In the genomic region with DNA sequence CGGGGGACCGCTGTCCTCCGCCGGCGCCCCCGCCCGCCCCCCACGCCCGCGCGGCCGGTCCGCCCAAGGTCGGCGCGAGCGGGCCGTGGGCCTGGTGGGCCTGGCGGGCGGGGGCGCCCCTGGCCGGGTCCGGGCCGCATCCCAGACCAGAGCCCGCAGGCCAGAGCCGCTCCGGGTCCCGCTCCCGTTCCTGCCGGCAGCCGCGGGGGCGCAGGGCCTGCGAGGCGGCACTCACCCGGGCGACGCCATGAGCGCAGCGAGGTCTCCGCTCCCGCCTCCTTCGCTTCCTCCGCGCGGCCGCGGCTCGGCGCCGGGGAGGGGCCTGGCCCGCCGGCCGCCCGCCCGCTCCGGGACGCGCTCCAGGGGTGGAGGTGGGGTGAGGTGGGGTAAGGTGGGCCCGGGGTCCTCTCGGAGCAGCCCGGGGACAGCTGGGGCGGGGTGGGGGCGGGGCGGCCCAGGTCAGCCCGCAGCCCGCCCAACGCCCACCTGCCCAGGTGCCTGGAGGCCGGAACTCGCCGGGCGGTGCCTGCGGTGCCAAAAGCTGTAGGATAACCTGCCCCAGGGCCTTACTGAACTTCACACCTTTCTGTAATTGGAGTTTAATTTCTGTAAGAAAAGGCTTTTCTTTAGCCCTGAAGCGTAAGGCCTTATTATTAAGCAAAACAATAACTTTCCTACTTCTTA, we compare ENCODE assay signal across 1 cellular context.
TF ChIP-seq lines count a peak whose summit lies in the region.

A gene with protein sequence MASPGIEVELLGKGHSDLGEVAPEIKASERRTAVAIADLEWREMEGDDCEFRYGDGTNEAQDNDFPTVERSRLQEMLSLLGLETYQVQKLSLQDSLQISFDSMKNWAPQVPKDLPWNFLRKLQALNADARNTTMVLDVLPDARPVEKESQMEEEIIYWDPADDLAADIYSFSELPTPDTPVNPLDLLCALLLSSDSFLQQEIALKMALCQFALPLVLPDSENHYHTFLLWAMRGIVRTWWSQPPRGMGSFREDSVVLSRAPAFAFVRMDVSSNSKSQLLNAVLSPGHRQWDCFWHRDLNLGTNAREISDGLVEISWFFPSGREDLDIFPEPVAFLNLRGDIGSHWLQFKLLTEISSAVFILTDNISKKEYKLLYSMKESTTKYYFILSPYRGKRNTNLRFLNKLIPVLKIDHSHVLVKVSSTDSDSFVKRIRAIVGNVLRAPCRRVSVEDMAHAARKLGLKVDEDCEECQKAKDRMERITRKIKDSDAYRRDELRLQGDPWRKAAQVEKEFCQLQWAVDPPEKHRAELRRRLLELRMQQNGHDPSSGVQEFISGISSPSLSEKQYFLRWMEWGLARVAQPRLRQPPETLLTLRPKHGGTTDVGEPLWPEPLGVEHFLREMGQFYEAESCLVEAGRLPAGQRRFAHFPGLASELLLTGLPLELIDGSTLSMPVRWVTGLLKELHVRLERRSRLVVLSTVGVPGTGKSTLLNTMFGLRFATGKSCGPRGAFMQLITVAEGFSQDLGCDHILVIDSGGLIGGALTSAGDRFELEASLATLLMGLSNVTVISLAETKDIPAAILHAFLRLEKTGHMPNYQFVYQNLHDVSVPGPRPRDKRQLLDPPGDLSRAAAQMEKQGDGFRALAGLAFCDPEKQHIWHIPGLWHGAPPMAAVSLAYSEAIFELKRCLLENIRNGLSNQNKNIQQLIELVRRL (minus strand): TSS at position 270 of the 684 bp plus-strand sequence. CDS start 21 bp downstream, at position 249.

TF ChIP-seq in K562, 482 proteins besides CTCF, POLR2A, EP300 and RAD21 (continued from another document and continues in another):
- TF ChIP-seq, protein P1, sequence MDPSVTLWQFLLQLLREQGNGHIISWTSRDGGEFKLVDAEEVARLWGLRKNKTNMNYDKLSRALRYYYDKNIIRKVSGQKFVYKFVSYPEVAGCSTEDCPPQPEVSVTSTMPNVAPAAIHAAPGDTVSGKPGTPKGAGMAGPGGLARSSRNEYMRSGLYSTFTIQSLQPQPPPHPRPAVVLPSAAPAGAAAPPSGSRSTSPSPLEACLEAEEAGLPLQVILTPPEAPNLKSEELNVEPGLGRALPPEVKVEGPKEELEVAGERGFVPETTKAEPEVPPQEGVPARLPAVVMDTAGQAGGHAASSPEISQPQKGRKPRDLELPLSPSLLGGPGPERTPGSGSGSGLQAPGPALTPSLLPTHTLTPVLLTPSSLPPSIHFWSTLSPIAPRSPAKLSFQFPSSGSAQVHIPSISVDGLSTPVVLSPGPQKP (CRISPR knock-in tag; IDR thresholded peaks at IDR 0.05) = no peak
- TF ChIP-seq EHMT2 (IDR thresholded peaks at IDR 0.05) = no peak
- no peak for TF ChIP-seq ZSCAN29 (IDR thresholded peaks at IDR 0.05)
- no peak for TF ChIP-seq CEBPG (CRISPR knock-in tag; IDR thresholded peaks at IDR 0.05)
- no peak for TF ChIP-seq CEBPG (tag; conservative IDR thresholded peaks at IDR 0.05 in 1 of 2, IDR thresholded peaks at IDR 0.05 in 1 of 2)
- TF ChIP-seq FOXM1 (IDR thresholded peaks at IDR 0.05; ENCODE audit: low read depth) = no peak
- TF ChIP-seq FOXM1 (CRISPR knock-in tag; IDR thresholded peaks at IDR 0.05; ENCODE audit: low read depth) = no peak; the same call in 1 of the 2 replicates
- TF ChIP-seq NONO (IDR thresholded peaks at IDR 0.05; ENCODE audit: low read depth in 2 of 2, low read length in 1 of 2) = peak; percentile 48 to 78; a peak in 3 of 4 replicates
- no peak for TF ChIP-seq BRD9 (IDR thresholded peaks at IDR 0.05; ENCODE audit: low read depth, partially characterized antibody)
- TF ChIP-seq, protein P2, sequence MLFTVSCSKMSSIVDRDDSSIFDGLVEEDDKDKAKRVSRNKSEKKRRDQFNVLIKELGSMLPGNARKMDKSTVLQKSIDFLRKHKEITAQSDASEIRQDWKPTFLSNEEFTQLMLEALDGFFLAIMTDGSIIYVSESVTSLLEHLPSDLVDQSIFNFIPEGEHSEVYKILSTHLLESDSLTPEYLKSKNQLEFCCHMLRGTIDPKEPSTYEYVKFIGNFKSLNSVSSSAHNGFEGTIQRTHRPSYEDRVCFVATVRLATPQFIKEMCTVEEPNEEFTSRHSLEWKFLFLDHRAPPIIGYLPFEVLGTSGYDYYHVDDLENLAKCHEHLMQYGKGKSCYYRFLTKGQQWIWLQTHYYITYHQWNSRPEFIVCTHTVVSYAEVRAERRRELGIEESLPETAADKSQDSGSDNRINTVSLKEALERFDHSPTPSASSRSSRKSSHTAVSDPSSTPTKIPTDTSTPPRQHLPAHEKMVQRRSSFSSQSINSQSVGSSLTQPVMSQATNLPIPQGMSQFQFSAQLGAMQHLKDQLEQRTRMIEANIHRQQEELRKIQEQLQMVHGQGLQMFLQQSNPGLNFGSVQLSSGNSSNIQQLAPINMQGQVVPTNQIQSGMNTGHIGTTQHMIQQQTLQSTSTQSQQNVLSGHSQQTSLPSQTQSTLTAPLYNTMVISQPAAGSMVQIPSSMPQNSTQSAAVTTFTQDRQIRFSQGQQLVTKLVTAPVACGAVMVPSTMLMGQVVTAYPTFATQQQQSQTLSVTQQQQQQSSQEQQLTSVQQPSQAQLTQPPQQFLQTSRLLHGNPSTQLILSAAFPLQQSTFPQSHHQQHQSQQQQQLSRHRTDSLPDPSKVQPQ (CRISPR knock-in tag; IDR thresholded peaks at IDR 0.05; ENCODE audit: borderline replicate concordance) = no peak
- TF ChIP-seq SIN3B (IDR thresholded peaks at IDR 0.05; ENCODE audit: low read depth) = peak; percentile 41
- TF ChIP-seq ZC3H11A (IDR thresholded peaks at IDR 0.05; ENCODE audit: low read depth, low read length) = no peak
- TF ChIP-seq, protein P3, sequence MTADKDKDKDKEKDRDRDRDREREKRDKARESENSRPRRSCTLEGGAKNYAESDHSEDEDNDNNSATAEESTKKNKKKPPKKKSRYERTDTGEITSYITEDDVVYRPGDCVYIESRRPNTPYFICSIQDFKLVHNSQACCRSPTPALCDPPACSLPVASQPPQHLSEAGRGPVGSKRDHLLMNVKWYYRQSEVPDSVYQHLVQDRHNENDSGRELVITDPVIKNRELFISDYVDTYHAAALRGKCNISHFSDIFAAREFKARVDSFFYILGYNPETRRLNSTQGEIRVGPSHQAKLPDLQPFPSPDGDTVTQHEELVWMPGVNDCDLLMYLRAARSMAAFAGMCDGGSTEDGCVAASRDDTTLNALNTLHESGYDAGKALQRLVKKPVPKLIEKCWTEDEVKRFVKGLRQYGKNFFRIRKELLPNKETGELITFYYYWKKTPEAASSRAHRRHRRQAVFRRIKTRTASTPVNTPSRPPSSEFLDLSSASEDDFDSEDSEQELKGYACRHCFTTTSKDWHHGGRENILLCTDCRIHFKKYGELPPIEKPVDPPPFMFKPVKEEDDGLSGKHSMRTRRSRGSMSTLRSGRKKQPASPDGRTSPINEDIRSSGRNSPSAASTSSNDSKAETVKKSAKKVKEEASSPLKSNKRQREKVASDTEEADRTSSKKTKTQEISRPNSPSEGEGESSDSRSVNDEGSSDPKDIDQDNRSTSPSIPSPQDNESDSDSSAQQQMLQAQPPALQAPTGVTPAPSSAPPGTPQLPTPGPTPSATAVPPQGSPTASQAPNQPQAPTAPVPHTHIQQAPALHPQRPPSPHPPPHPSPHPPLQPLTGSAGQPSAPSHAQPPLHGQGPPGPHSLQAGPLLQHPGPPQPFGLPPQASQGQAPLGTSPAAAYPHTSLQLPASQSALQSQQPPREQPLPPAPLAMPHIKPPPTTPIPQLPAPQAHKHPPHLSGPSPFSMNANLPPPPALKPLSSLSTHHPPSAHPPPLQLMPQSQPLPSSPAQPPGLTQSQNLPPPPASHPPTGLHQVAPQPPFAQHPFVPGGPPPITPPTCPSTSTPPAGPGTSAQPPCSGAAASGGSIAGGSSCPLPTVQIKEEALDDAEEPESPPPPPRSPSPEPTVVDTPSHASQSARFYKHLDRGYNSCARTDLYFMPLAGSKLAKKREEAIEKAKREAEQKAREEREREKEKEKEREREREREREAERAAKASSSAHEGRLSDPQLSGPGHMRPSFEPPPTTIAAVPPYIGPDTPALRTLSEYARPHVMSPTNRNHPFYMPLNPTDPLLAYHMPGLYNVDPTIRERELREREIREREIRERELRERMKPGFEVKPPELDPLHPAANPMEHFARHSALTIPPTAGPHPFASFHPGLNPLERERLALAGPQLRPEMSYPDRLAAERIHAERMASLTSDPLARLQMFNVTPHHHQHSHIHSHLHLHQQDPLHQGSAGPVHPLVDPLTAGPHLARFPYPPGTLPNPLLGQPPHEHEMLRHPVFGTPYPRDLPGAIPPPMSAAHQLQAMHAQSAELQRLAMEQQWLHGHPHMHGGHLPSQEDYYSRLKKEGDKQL (CRISPR knock-in tag; IDR thresholded peaks at IDR 0.05; ENCODE audit: borderline replicate concordance) = no peak
- TF ChIP-seq, protein P4, sequence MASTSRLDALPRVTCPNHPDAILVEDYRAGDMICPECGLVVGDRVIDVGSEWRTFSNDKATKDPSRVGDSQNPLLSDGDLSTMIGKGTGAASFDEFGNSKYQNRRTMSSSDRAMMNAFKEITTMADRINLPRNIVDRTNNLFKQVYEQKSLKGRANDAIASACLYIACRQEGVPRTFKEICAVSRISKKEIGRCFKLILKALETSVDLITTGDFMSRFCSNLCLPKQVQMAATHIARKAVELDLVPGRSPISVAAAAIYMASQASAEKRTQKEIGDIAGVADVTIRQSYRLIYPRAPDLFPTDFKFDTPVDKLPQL (IDR thresholded peaks at IDR 0.05; ENCODE audit: extremely low read depth, insufficient read length) = no peak
- TF ChIP-seq ZNF134 (CRISPR knock-in tag; conservative IDR thresholded peaks at IDR 0.05) = no peak
- TF ChIP-seq, protein P5, sequence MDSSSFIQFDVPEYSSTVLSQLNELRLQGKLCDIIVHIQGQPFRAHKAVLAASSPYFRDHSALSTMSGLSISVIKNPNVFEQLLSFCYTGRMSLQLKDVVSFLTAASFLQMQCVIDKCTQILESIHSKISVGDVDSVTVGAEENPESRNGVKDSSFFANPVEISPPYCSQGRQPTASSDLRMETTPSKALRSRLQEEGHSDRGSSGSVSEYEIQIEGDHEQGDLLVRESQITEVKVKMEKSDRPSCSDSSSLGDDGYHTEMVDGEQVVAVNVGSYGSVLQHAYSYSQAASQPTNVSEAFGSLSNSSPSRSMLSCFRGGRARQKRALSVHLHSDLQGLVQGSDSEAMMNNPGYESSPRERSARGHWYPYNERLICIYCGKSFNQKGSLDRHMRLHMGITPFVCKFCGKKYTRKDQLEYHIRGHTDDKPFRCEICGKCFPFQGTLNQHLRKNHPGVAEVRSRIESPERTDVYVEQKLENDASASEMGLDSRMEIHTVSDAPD (CRISPR knock-in tag; IDR thresholded peaks at IDR 0.05) = no peak
- no peak for TF ChIP-seq STAG1 (CRISPR knock-in tag; IDR thresholded peaks at IDR 0.05; ENCODE audit: borderline replicate concordance)
- TF ChIP-seq, protein P6, sequence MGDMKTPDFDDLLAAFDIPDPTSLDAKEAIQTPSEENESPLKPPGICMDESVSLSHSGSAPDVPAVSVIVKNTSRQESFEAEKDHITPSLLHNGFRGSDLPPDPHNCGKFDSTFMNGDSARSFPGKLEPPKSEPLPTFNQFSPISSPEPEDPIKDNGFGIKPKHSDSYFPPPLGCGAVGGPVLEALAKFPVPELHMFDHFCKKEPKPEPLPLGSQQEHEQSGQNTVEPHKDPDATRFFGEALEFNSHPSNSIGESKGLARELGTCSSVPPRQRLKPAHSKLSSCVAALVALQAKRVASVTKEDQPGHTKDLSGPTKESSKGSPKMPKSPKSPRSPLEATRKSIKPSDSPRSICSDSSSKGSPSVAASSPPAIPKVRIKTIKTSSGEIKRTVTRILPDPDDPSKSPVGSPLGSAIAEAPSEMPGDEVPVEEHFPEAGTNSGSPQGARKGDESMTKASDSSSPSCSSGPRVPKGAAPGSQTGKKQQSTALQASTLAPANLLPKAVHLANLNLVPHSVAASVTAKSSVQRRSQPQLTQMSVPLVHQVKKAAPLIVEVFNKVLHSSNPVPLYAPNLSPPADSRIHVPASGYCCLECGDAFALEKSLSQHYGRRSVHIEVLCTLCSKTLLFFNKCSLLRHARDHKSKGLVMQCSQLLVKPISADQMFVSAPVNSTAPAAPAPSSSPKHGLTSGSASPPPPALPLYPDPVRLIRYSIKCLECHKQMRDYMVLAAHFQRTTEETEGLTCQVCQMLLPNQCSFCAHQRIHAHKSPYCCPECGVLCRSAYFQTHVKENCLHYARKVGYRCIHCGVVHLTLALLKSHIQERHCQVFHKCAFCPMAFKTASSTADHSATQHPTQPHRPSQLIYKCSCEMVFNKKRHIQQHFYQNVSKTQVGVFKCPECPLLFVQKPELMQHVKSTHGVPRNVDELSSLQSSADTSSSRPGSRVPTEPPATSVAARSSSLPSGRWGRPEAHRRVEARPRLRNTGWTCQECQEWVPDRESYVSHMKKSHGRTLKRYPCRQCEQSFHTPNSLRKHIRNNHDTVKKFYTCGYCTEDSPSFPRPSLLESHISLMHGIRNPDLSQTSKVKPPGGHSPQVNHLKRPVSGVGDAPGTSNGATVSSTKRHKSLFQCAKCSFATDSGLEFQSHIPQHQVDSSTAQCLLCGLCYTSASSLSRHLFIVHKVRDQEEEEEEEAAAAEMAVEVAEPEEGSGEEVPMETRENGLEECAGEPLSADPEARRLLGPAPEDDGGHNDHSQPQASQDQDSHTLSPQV (IDR thresholded peaks at IDR 0.05) = peak; percentile 48; the same call in 1 of the 2 replicates
- TF ChIP-seq RBBP5 (IDR thresholded peaks at IDR 0.05; ENCODE audit: borderline replicate concordance, insufficient read depth, low read length, poor library complexity, severe bottlenecking) = peak; percentile 85
- peak; percentile 77 for TF ChIP-seq CXXC5 (CRISPR knock-in tag; IDR thresholded peaks at IDR 0.05)
- no peak for TF ChIP-seq SP2 (IDR thresholded peaks at IDR 0.05; ENCODE audit: extremely low read depth, low read depth, low read length, poor library complexity, severe bottlenecking)
- TF ChIP-seq, protein P7, sequence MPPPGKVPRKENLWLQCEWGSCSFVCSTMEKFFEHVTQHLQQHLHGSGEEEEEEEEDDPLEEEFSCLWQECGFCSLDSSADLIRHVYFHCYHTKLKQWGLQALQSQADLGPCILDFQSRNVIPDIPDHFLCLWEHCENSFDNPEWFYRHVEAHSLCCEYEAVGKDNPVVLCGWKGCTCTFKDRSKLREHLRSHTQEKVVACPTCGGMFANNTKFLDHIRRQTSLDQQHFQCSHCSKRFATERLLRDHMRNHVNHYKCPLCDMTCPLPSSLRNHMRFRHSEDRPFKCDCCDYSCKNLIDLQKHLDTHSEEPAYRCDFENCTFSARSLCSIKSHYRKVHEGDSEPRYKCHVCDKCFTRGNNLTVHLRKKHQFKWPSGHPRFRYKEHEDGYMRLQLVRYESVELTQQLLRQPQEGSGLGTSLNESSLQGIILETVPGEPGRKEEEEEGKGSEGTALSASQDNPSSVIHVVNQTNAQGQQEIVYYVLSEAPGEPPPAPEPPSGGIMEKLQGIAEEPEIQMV (tag; conservative IDR thresholded peaks at IDR 0.05; ENCODE audit: low read depth) = no peak
- TF ChIP-seq, protein P8, sequence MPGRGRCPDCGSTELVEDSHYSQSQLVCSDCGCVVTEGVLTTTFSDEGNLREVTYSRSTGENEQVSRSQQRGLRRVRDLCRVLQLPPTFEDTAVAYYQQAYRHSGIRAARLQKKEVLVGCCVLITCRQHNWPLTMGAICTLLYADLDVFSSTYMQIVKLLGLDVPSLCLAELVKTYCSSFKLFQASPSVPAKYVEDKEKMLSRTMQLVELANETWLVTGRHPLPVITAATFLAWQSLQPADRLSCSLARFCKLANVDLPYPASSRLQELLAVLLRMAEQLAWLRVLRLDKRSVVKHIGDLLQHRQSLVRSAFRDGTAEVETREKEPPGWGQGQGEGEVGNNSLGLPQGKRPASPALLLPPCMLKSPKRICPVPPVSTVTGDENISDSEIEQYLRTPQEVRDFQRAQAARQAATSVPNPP (IDR thresholded peaks at IDR 0.05; ENCODE audit: borderline replicate concordance, insufficient read depth, insufficient read length) = no peak
- TF ChIP-seq, protein P9, sequence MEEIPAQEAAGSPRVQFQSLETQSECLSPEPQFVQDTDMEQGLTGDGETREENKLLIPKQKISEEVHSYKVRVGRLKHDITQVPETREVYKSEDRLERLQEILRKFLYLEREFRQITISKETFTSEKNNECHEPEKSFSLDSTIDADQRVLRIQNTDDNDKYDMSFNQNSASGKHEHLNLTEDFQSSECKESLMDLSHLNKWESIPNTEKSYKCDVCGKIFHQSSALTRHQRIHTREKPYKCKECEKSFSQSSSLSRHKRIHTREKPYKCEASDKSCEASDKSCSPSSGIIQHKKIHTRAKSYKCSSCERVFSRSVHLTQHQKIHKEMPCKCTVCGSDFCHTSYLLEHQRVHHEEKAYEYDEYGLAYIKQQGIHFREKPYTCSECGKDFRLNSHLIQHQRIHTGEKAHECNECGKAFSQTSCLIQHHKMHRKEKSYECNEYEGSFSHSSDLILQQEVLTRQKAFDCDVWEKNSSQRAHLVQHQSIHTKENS (CRISPR knock-in tag; IDR thresholded peaks at IDR 0.05) = 0 out of 2 replicates have a peak, but pooled peaks have one; percentile 24
